Comparison of ENCODE assay signal across 15 cellular contexts in genomic region chr15:50627351-50628055, GRCh38. TPM values are rescaled to one million over a fixed set of nuclear protein-coding genes. Genes with fewer than 3 reads are reported as not detected.
DNase-seq lines count a peak whose midpoint lies in the region; ATAC-seq and TF ChIP-seq lines count a peak whose summit lies in the region.
"Had no signal": no experiment of that assay in that cellular context is flagged by ENCODE, and none has a peak within 500 bp of the region (broad histone marks: within the 10 kb centered on the region; RNA-seq: fewer than 3 reads in every experiment).

No MANE protein-coding gene starts in this region.

- TF ChIP-seq EP300 in gastroesophageal sphincter (IDR thresholded peaks at IDR 0.05), result no peak

- H3K27me3 Mint-ChIP-seq in stimulated activated naive CD8-positive, alpha-beta T cell treated with anti-CD3 and anti-CD28 coated beads, Interleukin-15, amount 100 ng/mL, for 72 hours, result no peaks in the 10 kb centered on the region
- no peaks in the 10 kb centered on the region for H3K27me3 Mint-ChIP-seq in activated CD4-positive, alpha-beta memory T cell treated with anti-CD3 and anti-CD28 coated beads, Interleukin-2, amount 10 ng/mL, durations not matched to agents 7 days and 5 days
- H3K27me3 Mint-ChIP-seq: dendritic cell treated with granulocyte-macrophage colony-stimulating factor and Interleukin-4, amounts not matched to agents 40 ng/mL and 50 ng/mL, for 4 days had no signal

- POLR2A ChIA-PET in activated CD4-positive, alpha-beta memory T cell treated with anti-CD3 and anti-CD28 coated beads, Interleukin-2, amount 10 ng/mL, durations not matched to agents 7 days and 5 days (lab: Charles Lee), result no interaction called here

- H3K36me3 Mint-ChIP-seq in activated CD4-positive, alpha-beta memory T cell treated with anti-CD3 and anti-CD28 coated beads, Interleukin-2, amount 10 ng/mL, durations not matched to agents 7 days and 5 days (ENCODE audit: low read depth), result peaks cover 43% of the 10 kb centered on the region

- H3K27ac ChIP-seq in gastroesophageal sphincter, result peak overlapping the region in 3 of 4 donors; percentile 17 to 44 (median 40)
- H3K27ac ChIP-seq in substantia nigra (ENCODE audit: low read depth, low read length, poor library complexity, severe bottlenecking), result no peak overlapping the region
- H3K27ac ChIP-seq: upper lobe of right lung had no signal

- peaks cover 6% of the 10 kb centered on the region for H3K4me1 Mint-ChIP-seq in stimulated activated naive CD8-positive, alpha-beta T cell treated with anti-CD3 and anti-CD28 coated beads, Interleukin-15, amount 100 ng/mL, for 72 hours
- peaks cover 9% of the 10 kb centered on the region for H3K4me1 Mint-ChIP-seq in activated CD4-positive, alpha-beta memory T cell treated with anti-CD3 and anti-CD28 coated beads, Interleukin-2, amount 10 ng/mL, durations not matched to agents 7 days and 5 days

- H3K27ac Mint-ChIP-seq in stimulated activated naive CD8-positive, alpha-beta T cell treated with anti-CD3 and anti-CD28 coated beads, Interleukin-15, amount 100 ng/mL, for 72 hours, result peak overlapping the region in 1 of 2 donors; percentile 13
- peak overlapping the region; percentile 44 for H3K27ac Mint-ChIP-seq in activated CD4-positive, alpha-beta memory T cell treated with anti-CD3 and anti-CD28 coated beads, Interleukin-2, amount 10 ng/mL, durations not matched to agents 7 days and 5 days
- H3K27ac Mint-ChIP-seq: dendritic cell treated with granulocyte-macrophage colony-stimulating factor and Interleukin-4, amounts not matched to agents 40 ng/mL and 50 ng/mL, for 4 days had no signal

- H3K9me3 Mint-ChIP-seq in stimulated activated naive CD8-positive, alpha-beta T cell treated with anti-CD3 and anti-CD28 coated beads, Interleukin-15, amount 100 ng/mL, for 72 hours, result no peaks in the 10 kb centered on the region
- H3K9me3 Mint-ChIP-seq in activated CD4-positive, alpha-beta memory T cell treated with anti-CD3 and anti-CD28 coated beads, Interleukin-2, amount 10 ng/mL, durations not matched to agents 7 days and 5 days, result no peaks in the 10 kb centered on the region
- H3K9me3 Mint-ChIP-seq: dendritic cell treated with granulocyte-macrophage colony-stimulating factor and Interleukin-4, amounts not matched to agents 40 ng/mL and 50 ng/mL, for 4 days had no signal

- peaks cover 0 to 22% (median 0%) of the 10 kb centered on the region in 3 donors for H3K4me1 ChIP-seq in gastroesophageal sphincter
- H3K4me1 ChIP-seq: upper lobe of right lung had no signal

- no peak overlapping the region for H3K4me3 ChIP-seq in gastroesophageal sphincter
- H3K4me3 ChIP-seq: GM12878, upper lobe of right lung had no signal

- 48 to 53% methylated on average over 3 to 4 of the region's 4 CpGs for WGBS in gastroesophageal sphincter (ENCODE audit: low coverage in 1 of 2), 2 donors

- TF ChIP-seq CTCF in gastroesophageal sphincter (IDR thresholded peaks at IDR 0.05), result no peak
- TF ChIP-seq CTCF in GM20000 (IDR thresholded peaks at IDR 0.05; ENCODE audit: extremely low read depth, missing control alignments), result no peak

- ATAC-seq in stimulated activated naive CD8-positive, alpha-beta T cell treated with anti-CD3 and anti-CD28 coated beads, Interleukin-15, Interleukin-2, amounts not matched to agents 100 U/mL and 50 U/mL, for 24 hours, result peak; percentile 66
- no peak for ATAC-seq in stimulated activated naive CD8-positive, alpha-beta T cell treated with anti-CD3 and anti-CD28 coated beads, Interleukin-15, amount 100 ng/mL, for 72 hours
- no peak for ATAC-seq in gastroesophageal sphincter
- ATAC-seq: GM12878, left ventricle myocardium superior, PC-3, upper lobe of right lung had no signal

- no peak overlapping the region for H3K4me3 Mint-ChIP-seq in stimulated activated naive CD8-positive, alpha-beta T cell treated with anti-CD3 and anti-CD28 coated beads, Interleukin-15, amount 100 ng/mL, for 72 hours
- no peak overlapping the region for H3K4me3 Mint-ChIP-seq in activated CD4-positive, alpha-beta memory T cell treated with anti-CD3 and anti-CD28 coated beads, Interleukin-2, amount 10 ng/mL, durations not matched to agents 7 days and 5 days
- H3K4me3 Mint-ChIP-seq: dendritic cell treated with granulocyte-macrophage colony-stimulating factor and Interleukin-4, amounts not matched to agents 40 ng/mL and 50 ng/mL, for 4 days had no signal

- TF ChIP-seq POLR2A in gastroesophageal sphincter (IDR thresholded peaks at IDR 0.05), result no peak

- CTCF ChIA-PET in activated CD4-positive, alpha-beta memory T cell treated with anti-CD3 and anti-CD28 coated beads, Interleukin-2, amount 10 ng/mL, durations not matched to agents 7 days and 5 days (lab: Charles Lee), result no interaction called here

- no peaks in the 10 kb centered on the region for H3K9me3 ChIP-seq in gastroesophageal sphincter
- H3K9me3 ChIP-seq: upper lobe of right lung had no signal

- DNase-seq in stimulated activated naive CD8-positive, alpha-beta T cell treated with anti-CD3 and anti-CD28 coated beads, Interleukin-15, Interleukin-2, amounts not matched to agents 100 U/mL and 50 U/mL, for 24 hours, result no peak
- DNase-seq in stimulated activated naive CD8-positive, alpha-beta T cell treated with anti-CD3 and anti-CD28 coated beads, Interleukin-15, amount 100 ng/mL, for 72 hours, result no peak
- DNase-seq in activated CD4-positive, alpha-beta memory T cell treated with anti-CD3 and anti-CD28 coated beads, Interleukin-2, amount 10 ng/mL, durations not matched to agents 7 days and 5 days, result no peak
- DNase-seq in GM20000 (ENCODE audit: low spot score) (no peak), SW 1271 (lab: John Stamatoyannopoulos, UW) (no peak), substantia nigra (lab: John Stamatoyannopoulos, UW) (no peak), MV-4-11 (lab: John Stamatoyannopoulos, UW) (no peak)
- DNase-seq: Calu3, left ventricle myocardium superior, NCI-H1930, PC-3, upper lobe of right lung had no signal

- H3K27me3 ChIP-seq in gastroesophageal sphincter, result no peaks in the 10 kb centered on the region
- H3K27me3 ChIP-seq: upper lobe of right lung had no signal

- peaks cover 3 to 77% of the 10 kb centered on the region in 2 donors for H3K36me3 ChIP-seq in gastroesophageal sphincter

RNA-seq across cellular contexts. Expression of gene TRPM7, which starts 59.1 kb away (rescaled TPM):
- 10 to 100 TPM; 35.3 to 40.2 TPM for total RNA-seq in activated CD4-positive, alpha-beta memory T cell treated with anti-CD3 and anti-CD28 coated beads, Interleukin-2, amount 10 ng/mL, durations not matched to agents 7 days and 5 days
- 10 to 100 TPM; 29.1 to 82.0 (median 40.3) TPM for total RNA-seq in gastroesophageal sphincter
